23 cellular contexts compared by ENCODE assay signal in the genomic region with DNA sequence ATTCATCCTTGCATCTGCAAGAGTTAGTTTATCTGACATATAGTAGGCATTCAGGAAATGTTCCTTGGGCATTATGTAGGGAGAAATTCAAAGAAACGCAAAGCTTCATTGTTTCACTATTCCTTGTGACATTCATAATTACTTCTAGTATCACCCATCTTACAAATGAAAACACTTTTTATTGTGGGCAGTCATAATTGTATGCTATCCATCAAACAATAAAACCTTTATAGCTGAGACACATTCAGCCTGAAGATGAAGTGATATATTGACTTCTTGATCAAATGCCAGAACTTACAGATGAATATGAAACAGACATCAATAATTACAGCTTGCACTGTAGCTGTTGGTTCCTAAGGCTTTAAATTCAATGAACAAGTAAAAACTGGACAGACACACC.
"Had no signal": no experiment of that assay in that cellular context is flagged by ENCODE, and none has a peak within 500 bp of the region (broad histone marks: within the 10 kb centered on the region; RNA-seq: fewer than 3 reads in every experiment).

No MANE protein-coding gene starts in this region.

- H3K4me1 ChIP-seq: pancreas had no signal

- H3K27me3 ChIP-seq: esophagus squamous epithelium, hepatocyte, pancreas, stomach, transverse colon had no signal

- H3K9me3 Mint-ChIP-seq: naive B cell, nephron had no signal

- H3K9me3 ChIP-seq: esophagus squamous epithelium, pancreas, stomach, thoracic aorta, transverse colon had no signal

- DNase-seq: dermis blood vessel endothelial cell; esophagus squamous epithelium; foreskin fibroblast; head of caudate nucleus; kidney; left cardiac atrium; left ventricle myocardium superior; mesenchymal stem cell; midbrain; naive B cell; occipital lobe; pancreas; right cardiac atrium; small intestine; stimulated activated CD4-positive, alpha-beta T cell treated with anti-CD3 and anti-CD28 coated beads, Interleukin-12 subunit alpha, Interleukin-12 subunit beta, amount 100 ng/mL, for 4 hours; stimulated activated naive CD4-positive, alpha-beta T cell; stomach; transverse colon had no signal

- H3K27ac ChIP-seq: esophagus squamous epithelium, hepatocyte, pancreas, stomach, thoracic aorta, transverse colon had no signal

- H3K4me3 ChIP-seq: esophagus squamous epithelium, hepatocyte, lung, pancreas, stomach, thoracic aorta, transverse colon had no signal

- H3K4me3 Mint-ChIP-seq: nephron had no signal

- H3K27me3 Mint-ChIP-seq: naive B cell, progenitor cell of endocrine pancreas had no signal

- H3K27ac Mint-ChIP-seq: progenitor cell of endocrine pancreas had no signal

- ATAC-seq: left cardiac atrium, left ventricle myocardium superior, pancreas, right cardiac atrium had no signal
